Comparison of ENCODE assay signal across 19 cellular contexts in genomic region chr3:126959144-126959920, GRCh38. TPM values are rescaled to one million over a fixed set of nuclear protein-coding genes. Genes with fewer than 3 reads are reported as not detected.
DNase-seq lines count a peak whose midpoint lies in the region; ATAC-seq, FAIRE-seq and TF ChIP-seq lines count a peak whose summit lies in the region.
"Had no signal": no experiment of that assay in that cellular context is flagged by ENCODE, and none has a peak within 500 bp of the region (broad histone marks: within the 10 kb centered on the region; RNA-seq: fewer than 3 reads in every experiment).

No MANE protein-coding gene starts in this region.

- FAIRE-seq in frontal cortex (lab: Jason Lieb, UNC) = no peak

- H3K4me1 ChIP-seq in PC-3 (ENCODE audit: insufficient read depth, low read length) (peaks cover 27% of the 10 kb centered on the region), spleen (peaks cover 10 to 62% (median 39%) of the 10 kb centered on the region in 6 donors)
- H3K4me1 ChIP-seq: uterus had no signal

- H3K9me3 ChIP-seq in PC-3 (ENCODE audit: low read length) (no peaks in the 10 kb centered on the region), spleen (no peaks in the 10 kb centered on the region)
- H3K9me3 ChIP-seq: mucosa of descending colon, uterus had no signal

- CTCF ChIA-PET in PC-3 (lab: Charles Lee) = interaction anchor here (0.6 kb wide), 1 partner anchor 225 kb away, joined by 3 read pairs; no protein-coding TSS in a partner anchor

- WGBS in spleen, 5 donors = 82 to 90% (median 86%) methylated on average over 9 of the region's 9 CpGs

- H4K20me1 ChIP-seq in PC-3 (ENCODE audit: low read length) = no peaks in the 10 kb centered on the region

- no peak overlapping the region for H2AFZ ChIP-seq in PC-3 (ENCODE audit: low read length)

- H3K9me3 Mint-ChIP-seq in activated T-cell treated with anti-CD3 and anti-CD28 coated beads, Interleukin-2, amount 50 U/mL, for 24 hours = no peaks in the 10 kb centered on the region
- H3K9me3 Mint-ChIP-seq in stimulated activated naive CD8-positive, alpha-beta T cell treated with anti-CD3 and anti-CD28 coated beads, Interleukin-15, amount 100 ng/mL, for 72 hours = no peaks in the 10 kb centered on the region

- no peaks in the 10 kb centered on the region for H3F3A ChIP-seq in PC-3 (ENCODE audit: low read length, unreplicated experiment)

- H3K27me3 ChIP-seq in PC-3 (ENCODE audit: low read length) (no peaks in the 10 kb centered on the region), spleen (replicated peaks in 1 of 7) (no peaks in the 10 kb centered on the region)
- H3K27me3 ChIP-seq: uterus had no signal

- H3K4me1 Mint-ChIP-seq in activated T-cell treated with anti-CD3 and anti-CD28 coated beads, Interleukin-2, amount 50 U/mL, for 24 hours (ENCODE audit: low read depth) = peaks cover 2% of the 10 kb centered on the region
- H3K4me1 Mint-ChIP-seq in stimulated activated naive CD8-positive, alpha-beta T cell treated with anti-CD3 and anti-CD28 coated beads, Interleukin-15, amount 100 ng/mL, for 72 hours = no peaks in the 10 kb centered on the region

- no peaks in the 10 kb centered on the region for H3K79me2 ChIP-seq in PC-3 (ENCODE audit: low read length)

- POLR2A ChIA-PET in PC-3 (lab: Charles Lee; ENCODE audit: unreplicated experiment) = interaction anchor here (0.6 kb wide), 1 partner anchor 18 kb away, joined by 5 read pairs; no protein-coding TSS in a partner anchor

- no peaks in the 10 kb centered on the region for H3K9me2 ChIP-seq in PC-3 (replicated peaks; ENCODE audit: low read length)

- 0 out of 2 replicates have a peak overlapping the region, but pooled peaks have one; percentile 65 for H3K4me2 ChIP-seq in PC-3 (ENCODE audit: low read length)

- in situ Hi-C loops in KBM-7 (cut with MboI; ENCODE audit: low pct_unique_long_range_greater_than_20kb, low sequenced_read_pairs) = no loop called here

- peak overlapping the region; percentile 48 for H3K9ac ChIP-seq in PC-3 (ENCODE audit: low read length)

- TF ChIP-seq POLR2A in spleen (IDR thresholded peaks at IDR 0.05) = no peak

- TF ChIP-seq CTCF in PC-3 (conservative IDR thresholded peaks at IDR 0.05; ENCODE audit: low read depth, low read length) (no peak), spleen (IDR thresholded peaks at IDR 0.05 in 8 of 11, conservative IDR thresholded peaks at IDR 0.05 in 3 of 11) (no peak)

- DNase-seq in activated T-cell treated with anti-CD3 and anti-CD28 coated beads, Interleukin-2, amount 50 U/mL, for 24 hours = no peak
- no peak for DNase-seq in activated T-cell treated with anti-CD3 and anti-CD28 coated beads, Interleukin-2, amount 50 U/mL, for 1 hour
- DNase-seq in PC-3 = no peak
- no peak for DNase-seq in epithelial cell of prostate (ENCODE audit: low read depth, low spot score)
- peak; percentile 66 for DNase-seq in spleen
- no peak for DNase-seq in stimulated activated naive CD8-positive, alpha-beta T cell treated with anti-CD3 and anti-CD28 coated beads, Interleukin-15, amount 100 ng/mL, for 72 hours
- DNase-seq in KBM-7 = no peak
- DNase-seq in frontal cortex (ENCODE audit: low spot score in 2 of 2) = no peak
- DNase-seq: activated CD4-positive, alpha-beta T cell treated with anti-CD3 and anti-CD28 coated beads, Interleukin-2, amount 50 U/mL, for 48 hours; central memory CD4-positive, alpha-beta T cell; DMS 273 treated with DMSO at 0.1 percent for 48 hours; MM.1S; NCI-H1436; NCI-H526 treated with DMSO at 0.1 percent for 48 hours; stimulated activated CD4-positive, alpha-beta T cell treated with anti-CD3 and anti-CD28 coated beads, Interleukin-12 subunit alpha, Interleukin-12 subunit beta, amount 100 ng/mL, for 4 hours; uterus had no signal

- no peak overlapping the region for H3K4me3 Mint-ChIP-seq in activated T-cell treated with anti-CD3 and anti-CD28 coated beads, Interleukin-2, amount 50 U/mL, for 24 hours
- H3K4me3 Mint-ChIP-seq in stimulated activated naive CD8-positive, alpha-beta T cell treated with anti-CD3 and anti-CD28 coated beads, Interleukin-15, amount 100 ng/mL, for 72 hours = no peak overlapping the region

- peaks cover 24% of the 10 kb centered on the region for H3K36me3 Mint-ChIP-seq in activated T-cell treated with anti-CD3 and anti-CD28 coated beads, Interleukin-2, amount 50 U/mL, for 24 hours (ENCODE audit: low read depth)

- H3K4me3 ChIP-seq in PC-3 (ENCODE audit: low read length) = no peak overlapping the region
- H3K4me3 ChIP-seq in spleen = no peak overlapping the region
- H3K4me3 ChIP-seq: mucosa of descending colon, uterus had no signal

- H3K27me3 Mint-ChIP-seq in activated T-cell treated with anti-CD3 and anti-CD28 coated beads, Interleukin-2, amount 50 U/mL, for 24 hours = no peaks in the 10 kb centered on the region
- H3K27me3 Mint-ChIP-seq in stimulated activated naive CD8-positive, alpha-beta T cell treated with anti-CD3 and anti-CD28 coated beads, Interleukin-15, amount 100 ng/mL, for 72 hours = no peaks in the 10 kb centered on the region

- no peak for ATAC-seq in PC-3
- no peak for ATAC-seq in stimulated activated naive CD8-positive, alpha-beta T cell treated with anti-CD3 and anti-CD28 coated beads, Interleukin-15, amount 100 ng/mL, for 72 hours
- ATAC-seq: mucosa of descending colon had no signal

- no peaks in the 10 kb centered on the region for H3K36me3 ChIP-seq in PC-3 (ENCODE audit: low read depth, low read length)
- H3K36me3 ChIP-seq in spleen = peaks cover 0 to 11% (median 0%) of the 10 kb centered on the region in 6 donors
- H3K36me3 ChIP-seq: uterus had no signal

- intact Hi-C loops in PC-3 (cut with micrococcal nuclease) = no loop called here
- intact Hi-C loops in spleen (cut with DNase I; ENCODE audit: low total_unique reads) = no loop called here

- peak overlapping the region; percentile 33 for H3K27ac Mint-ChIP-seq in activated T-cell treated with anti-CD3 and anti-CD28 coated beads, Interleukin-2, amount 50 U/mL, for 24 hours
- peak overlapping the region in 1 of 2 donors; percentile 63 for H3K27ac Mint-ChIP-seq in stimulated activated naive CD8-positive, alpha-beta T cell treated with anti-CD3 and anti-CD28 coated beads, Interleukin-15, amount 100 ng/mL, for 72 hours
- H3K27ac Mint-ChIP-seq: B cell had no signal

- no TSS peak for BruUV-seq in PC-3 (replicated peaks; lab: Mats Ljungman, UMichigan)

- H3K27ac ChIP-seq in PC-3 (ENCODE audit: low read length) (peak overlapping the region; percentile 89), epithelial cell of prostate (peak overlapping the region; percentile 49), spleen (peak overlapping the region in 1 of 8 donors; percentile 74)
- H3K27ac ChIP-seq: HL-60, uterus had no signal

RNA-seq across cellular contexts. Expression of gene PLXNA1, which starts 23.6 kb away (rescaled TPM):
- 30.0 and 38.0 TPM in 2 replicates for total RNA-seq in PC-3 (2014; rRNA removed)
- total RNA-seq in spleen = 10 to 100 TPM; 27.8 to 47.6 (median 41.4) TPM
- 10 to 100 TPM in 1 of 3 donors, 1 to 10 TPM in 2; 3.7 to 11.9 (median 3.8) TPM for polyA plus RNA-seq in spleen
- total RNA-seq in frontal cortex = 46.9 TPM
